31 cellular contexts compared by ENCODE assay signal in genomic region chr13:24460256-24460655, GRCh38.
"Had no signal": no experiment of that assay in that cellular context is flagged by ENCODE, and none has a peak within 500 bp of the region (broad histone marks: within the 10 kb centered on the region; RNA-seq: fewer than 3 reads in every experiment).

No MANE protein-coding gene starts in this region.

- H3K36me3 Mint-ChIP-seq: natural killer cell had no signal

- H3K27ac ChIP-seq: heart right ventricle, left lung, lower lobe of right lung, neural progenitor cell, neutrophil, ovary, right atrium auricular region, right lobe of liver, tibial nerve, vagina had no signal

- H3K27ac Mint-ChIP-seq: mesothelial cell of epicardium; naive B cell; nephron progenitor cell; neural progenitor cell; progenitor cell of endocrine pancreas; stimulated activated effector memory CD8-positive, alpha-beta T cell treated with anti-CD3 and anti-CD28 coated beads, Interleukin-12 subunit alpha, Interleukin-12 subunit beta, amount 100 ng/mL, for 72 hours; stimulated activated naive CD8-positive, alpha-beta T cell treated with anti-CD3 and anti-CD28 coated beads, Interleukin-15, Interleukin-2, amounts not matched to agents 100 ng/mL and 50 ng/mL, for 24 hours; type B pancreatic cell had no signal

- H3K4me1 ChIP-seq: left lung, neural progenitor cell, right lobe of liver, tibial nerve had no signal

- H3K36me3 ChIP-seq: ovary had no signal

- H3K27me3 ChIP-seq: heart right ventricle, left lung, neural progenitor cell, neutrophil, ovary, right atrium auricular region, right lobe of liver, tibial nerve, vagina had no signal

- ATAC-seq: heart right ventricle; left lung; lower lobe of right lung; natural killer cell; stimulated activated effector memory CD8-positive, alpha-beta T cell treated with anti-CD3 and anti-CD28 coated beads, Interleukin-12 subunit alpha, Interleukin-12 subunit beta, amount 100 ng/mL, for 72 hours had no signal

- H3K27me3 Mint-ChIP-seq: naive B cell; progenitor cell of endocrine pancreas; stimulated activated naive CD8-positive, alpha-beta T cell treated with anti-CD3 and anti-CD28 coated beads, Interleukin-15, Interleukin-2, amounts not matched to agents 100 ng/mL and 50 ng/mL, for 24 hours; type B pancreatic cell had no signal

- H3K4me3 Mint-ChIP-seq: mesothelial cell of epicardium; naive B cell; natural killer cell; nephron progenitor cell; neural progenitor cell; stimulated activated effector memory CD8-positive, alpha-beta T cell treated with anti-CD3 and anti-CD28 coated beads, Interleukin-12 subunit alpha, Interleukin-12 subunit beta, amount 100 ng/mL, for 72 hours; stimulated activated naive CD8-positive, alpha-beta T cell treated with anti-CD3 and anti-CD28 coated beads, Interleukin-15, Interleukin-2, amounts not matched to agents 100 ng/mL and 50 ng/mL, for 24 hours; type B pancreatic cell had no signal

- H3K4me3 ChIP-seq: heart right ventricle, left lung, lower lobe of right lung, neural progenitor cell, ovary, right atrium auricular region, right lobe of liver, skin epidermis, tibial nerve, vagina had no signal

- H3K9ac ChIP-seq: neural progenitor cell had no signal

- H3K4me1 Mint-ChIP-seq: mesothelial cell of epicardium, nephron progenitor cell, neural progenitor cell had no signal

- H3K9me3 Mint-ChIP-seq: naive B cell; natural killer cell; nephron progenitor cell; neural progenitor cell; stimulated activated effector memory CD8-positive, alpha-beta T cell treated with anti-CD3 and anti-CD28 coated beads, Interleukin-12 subunit alpha, Interleukin-12 subunit beta, amount 100 ng/mL, for 72 hours; stimulated activated naive CD8-positive, alpha-beta T cell treated with anti-CD3 and anti-CD28 coated beads, Interleukin-15, Interleukin-2, amounts not matched to agents 100 ng/mL and 50 ng/mL, for 24 hours; type B pancreatic cell had no signal

- H3K9me3 ChIP-seq: heart right ventricle, left lung, lower lobe of right lung, neutrophil, ovary, right atrium auricular region, right lobe of liver, tibial nerve, vagina had no signal

- DNase-seq: heart right ventricle; hippocampal formation; kidney glomerular epithelial cell; left cardiac atrium; left lung; lower lobe of right lung; mammary epithelial cell; mesendoderm; naive B cell; natural killer cell; nephron progenitor cell; occipital lobe; ovary; right lobe of liver; stimulated activated CD4-positive, alpha-beta T cell treated with anti-CD3 and anti-CD28 coated beads, Interleukin-12 subunit alpha, Interleukin-12 subunit beta, amount 100 ng/mL, for 4 hours; stimulated activated CD4-positive, alpha-beta T cell treated with anti-CD3 and anti-CD28 coated beads, Interleukin-15, amount 100 ng/mL, for 24 hours; stimulated activated CD4-positive, alpha-beta T cell treated with anti-CD3 and anti-CD28 coated beads, Interleukin-2, amount 100 ng/mL, for 24 hours; stimulated activated CD4-positive, alpha-beta T cell treated with anti-CD3 and anti-CD28 coated beads, Interleukin-4, amount 100 ng/mL, for 24 hours; stimulated activated naive CD4-positive, alpha-beta T cell; substantia nigra had no signal

- H2AFZ ChIP-seq: neural progenitor cell had no signal

- H3K4me2 ChIP-seq: neural progenitor cell had no signal
